ENCODE assay signal across 12 cellular contexts in genomic region chr1:200180821-200181220, GRCh38.
DNase-seq lines count a peak whose midpoint lies in the region; ATAC-seq and TF ChIP-seq lines count a peak whose summit lies in the region.
"Had no signal": no experiment of that assay in that cellular context is flagged by ENCODE, and none has a peak within 500 bp of the region (broad histone marks: within the 10 kb centered on the region; RNA-seq: fewer than 3 reads in every experiment).

No MANE protein-coding gene starts in this region.

- no TSS peak for BruUV-seq in Panc1 (replicated peaks; lab: Mats Ljungman, UMichigan)

- no peaks in the 10 kb centered on the region for H3K36me3 ChIP-seq in Panc1 (ENCODE audit: control insufficient read depth, insufficient read depth, low read length)
- no peaks in the 10 kb centered on the region for H3K36me3 ChIP-seq in osteoblast (ENCODE audit: insufficient read depth, low read length)
- H3K36me3 ChIP-seq: esophagus squamous epithelium, suprapubic skin had no signal

- H3K27ac ChIP-seq in Panc1 (ENCODE audit: low read length) (no peak overlapping the region; the same call in 1 of the 2 replicates), epithelial cell of prostate (peak overlapping the region; percentile 68), osteoblast (ENCODE audit: low read depth, low read length) (peak overlapping the region; percentile 80)
- H3K27ac ChIP-seq: esophagus squamous epithelium, KMS-11, suprapubic skin had no signal

- H4K20me1 ChIP-seq in osteoblast (ENCODE audit: insufficient read depth, low read length): no peaks in the 10 kb centered on the region

- no peaks in the 10 kb centered on the region for H3K79me2 ChIP-seq in osteoblast (ENCODE audit: insufficient read depth, low read length)

- POLR2A ChIA-PET in Panc1 (lab: Charles Lee): no interaction called here

- no peaks in the 10 kb centered on the region for H3K9me3 ChIP-seq in Panc1 (ENCODE audit: control insufficient read depth, insufficient read depth, low read depth, low read length)
- no peaks in the 10 kb centered on the region for H3K9me3 ChIP-seq in osteoblast (ENCODE audit: low read depth, low read length)
- H3K9me3 ChIP-seq: esophagus squamous epithelium, suprapubic skin had no signal

- H3K4me2 ChIP-seq in osteoblast (ENCODE audit: insufficient read depth, low read length): no peak overlapping the region
- H3K4me2 ChIP-seq: KMS-11 had no signal

- DNase-seq in GM12865 (ENCODE audit: low read depth) (peak; percentile 10), Panc1 (ENCODE audit: low read depth, low spot score) (peak; percentile 25), epithelial cell of prostate (ENCODE audit: low read depth, low spot score) (no peak), osteoblast (ENCODE audit: insufficient read length, low spot score, missing footprints) (peak; percentile 51), cortex of kidney (lab: John Stamatoyannopoulos, UW) (no peak), NCI-H1417 (lab: John Stamatoyannopoulos, UW) (no peak), NCI-H345 (lab: John Stamatoyannopoulos, UW) (no peak)
- DNase-seq: esophagus squamous epithelium; stimulated activated CD4-positive, alpha-beta T cell treated with anti-CD3 and anti-CD28 coated beads, Interleukin-15, amount 100 ng/mL, for 24 hours had no signal

- CTCF ChIA-PET in Panc1 (lab: Charles Lee): no interaction called here

- ATAC-seq in Panc1: no peak
- no peak for ATAC-seq in HG02588 (IDR thresholded peaks at IDR 0.05; ENCODE audit: unreplicated experiment)

- H3K4me1 ChIP-seq in Panc1 (ENCODE audit: control insufficient read depth, insufficient read depth, low read length) (no peaks in the 10 kb centered on the region), osteoblast (ENCODE audit: insufficient read depth, low read length) (peaks cover 41% of the 10 kb centered on the region)
- H3K4me1 ChIP-seq: suprapubic skin had no signal

- no peak overlapping the region for H3K4me3 ChIP-seq in GM12865 (ENCODE audit: low read depth, low read length)
- no peak overlapping the region for H3K4me3 ChIP-seq in Panc1 (ENCODE audit: low read depth in 2 of 2, low read length in 2 of 2)
- no peak overlapping the region for H3K4me3 ChIP-seq in osteoblast (ENCODE audit: insufficient read depth, low read length)
- H3K4me3 ChIP-seq: esophagus squamous epithelium, suprapubic skin had no signal

- no peak overlapping the region for H2AFZ ChIP-seq in osteoblast (ENCODE audit: low read length)

- no peaks in the 10 kb centered on the region for H3K27me3 ChIP-seq in Panc1 (ENCODE audit: control insufficient read depth, insufficient read depth, low read length)
- H3K27me3 ChIP-seq in osteoblast (ENCODE audit: insufficient read depth, low read length): no peaks in the 10 kb centered on the region
- H3K27me3 ChIP-seq: suprapubic skin had no signal

- intact Hi-C loops in Panc1 (cut with micrococcal nuclease; ENCODE audit: unreplicated experiment): no loop called here

- no peak for TF ChIP-seq CTCF in GM12865 (IDR thresholded peaks at IDR 0.05; ENCODE audit: insufficient read depth, low read depth, low read length, missing control alignments)
- no peak for TF ChIP-seq CTCF in Panc1 (IDR thresholded peaks at IDR 0.05)
- TF ChIP-seq CTCF in osteoblast (IDR thresholded peaks at IDR 0.05; ENCODE audit: extremely low read depth, low read depth, low read length): peak; percentile 47

- in situ Hi-C loops in Panc1 (cut with HindIII; ENCODE audit: low pct_unique_long_range_greater_than_20kb, low sequenced_read_pairs): no loop called here

Comparison
In these comparisons a context has a peak if more than half of its experiments do, and no peak if none do; other contexts are left out.
1. DNase-seq: peak in GM12865 (single experiment), Panc1 (single experiment) and osteoblast (single experiment); none in epithelial cell of prostate (single experiment), cortex of kidney (single experiment), NCI-H1417 (0 of 3) and NCI-H345 (single experiment).